ENCODE assay signal across 12 cellular contexts in the genomic region with DNA sequence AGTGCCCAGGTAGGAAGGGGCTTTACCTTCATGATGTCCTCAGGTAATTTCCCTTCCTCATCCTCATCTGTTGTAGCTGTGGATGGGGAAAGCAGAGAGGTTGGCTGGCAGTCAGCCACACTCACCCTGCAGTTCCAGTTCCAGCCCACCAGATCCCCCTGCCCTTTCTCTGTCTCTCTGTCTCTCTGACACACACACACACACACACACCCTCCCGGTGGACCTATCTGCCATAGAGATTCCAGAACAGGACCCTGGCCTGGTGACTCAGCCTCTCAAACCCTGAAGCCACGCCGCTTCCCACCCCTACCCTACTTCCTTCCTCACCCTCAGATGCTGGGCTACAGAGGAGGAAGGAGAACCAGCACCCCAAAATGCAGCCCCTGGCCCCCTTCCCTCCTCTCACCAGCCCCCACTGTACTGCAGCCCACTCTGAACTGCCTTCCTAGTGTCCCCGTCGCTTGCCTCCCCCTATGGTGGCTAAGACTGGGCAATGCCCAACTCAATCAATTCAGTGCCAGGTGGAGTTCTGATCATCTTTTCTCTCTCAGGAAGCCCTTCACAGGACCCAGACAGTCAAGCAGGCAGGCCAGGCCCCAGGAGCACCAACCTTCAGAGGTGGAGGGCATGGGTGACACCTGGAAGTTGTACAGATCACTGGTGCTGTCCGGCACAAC. TPM values are rescaled to one million over a fixed set of nuclear protein-coding genes. Genes with fewer than 3 reads are reported as not detected.
A peak's percentile ranks its signal among the peaks of the same experiment; 100 is the strongest.
DNase-seq lines count a peak whose midpoint lies in the region; ATAC-seq and TF ChIP-seq lines count a peak whose summit lies in the region.
"Had no signal": no experiment of that assay in that cellular context is flagged by ENCODE, and none has a peak within 500 bp of the region (broad histone marks: within the 10 kb centered on the region; RNA-seq: fewer than 3 reads in every experiment).

No MANE protein-coding gene starts in this region.

- peaks cover 70% of the 10 kb centered on the region for H3K36me3 Mint-ChIP-seq in activated naive CD4-positive, alpha-beta T cell treated with anti-CD3 and anti-CD28 coated beads for 36 hours (ENCODE audit: low read depth)
- H3K36me3 Mint-ChIP-seq in activated T-helper 1 cell treated with anti-CD3 and anti-CD28 coated beads, Interleukin-12 subunit alpha, Interleukin-12 subunit beta, Interleukin-2, Interleukin-4 antibody, amounts not matched to agents 30 ng/mL and 10 ng/mL and 1 ng/mL, durations not matched to agents 14 hours and 24 hours and 36 hours (ENCODE audit: low read depth), result peaks cover 67% of the 10 kb centered on the region

- no peaks in the 10 kb centered on the region for H3K27me3 ChIP-seq in testis

- TF ChIP-seq POLR2A in testis (IDR thresholded peaks at IDR 0.05), result no peak

- CTCF ChIA-PET in activated naive CD4-positive, alpha-beta T cell treated with anti-CD3 and anti-CD28 coated beads for 36 hours (lab: Charles Lee), result interaction anchor here (1.3 to 1.7 kb wide), 2 partner anchors 60 to 99 kb away, joined by 3 to 7 read pairs; no protein-coding TSS in a partner anchor

- peak; percentile 49 for DNase-seq in activated naive CD4-positive, alpha-beta T cell treated with anti-CD3 and anti-CD28 coated beads for 36 hours
- no peak for DNase-seq in activated naive CD4-positive, alpha-beta T cell treated with Interleukin-2 at 50 U/mL for 16 hours
- DNase-seq in activated T-helper 1 cell treated with anti-CD3 and anti-CD28 coated beads, Interleukin-12 subunit alpha, Interleukin-12 subunit beta, Interleukin-2, Interleukin-4 antibody, amounts not matched to agents 30 ng/mL and 10 ng/mL and 1 ng/mL, durations not matched to agents 14 hours and 24 hours and 36 hours (ENCODE audit: low spot score), result no peak
- DNase-seq in islet precursor cell (peak; percentile 56), testis (peak; percentile 4)
- DNase-seq in stimulated activated naive CD4-positive, alpha-beta T cell treated with Interleukin-2 at 50 U/mL for 16 hours (lab: John Stamatoyannopoulos, UW), result no peak
- DNase-seq: ACHN, cortex of kidney had no signal

- H3K27me3 Mint-ChIP-seq in activated naive CD4-positive, alpha-beta T cell treated with anti-CD3 and anti-CD28 coated beads for 36 hours (ENCODE audit: low read depth), result no peaks in the 10 kb centered on the region
- H3K27me3 Mint-ChIP-seq in activated T-helper 1 cell treated with anti-CD3 and anti-CD28 coated beads, Interleukin-12 subunit alpha, Interleukin-12 subunit beta, Interleukin-2, Interleukin-4 antibody, amounts not matched to agents 30 ng/mL and 10 ng/mL and 1 ng/mL, durations not matched to agents 14 hours and 24 hours and 36 hours (ENCODE audit: insufficient read depth), result no peaks in the 10 kb centered on the region

- ATAC-seq in GM18867 (IDR thresholded peaks at IDR 0.05; ENCODE audit: unreplicated experiment) (no peak), HG02981 (IDR thresholded peaks at IDR 0.05; ENCODE audit: unreplicated experiment) (no peak)
- ATAC-seq: mucosa of descending colon had no signal

- peaks cover 52% of the 10 kb centered on the region for H3K4me1 Mint-ChIP-seq in activated naive CD4-positive, alpha-beta T cell treated with anti-CD3 and anti-CD28 coated beads for 36 hours (ENCODE audit: low read depth)
- H3K4me1 Mint-ChIP-seq in activated T-helper 1 cell treated with anti-CD3 and anti-CD28 coated beads, Interleukin-12 subunit alpha, Interleukin-12 subunit beta, Interleukin-2, Interleukin-4 antibody, amounts not matched to agents 30 ng/mL and 10 ng/mL and 1 ng/mL, durations not matched to agents 14 hours and 24 hours and 36 hours (ENCODE audit: low read depth), result peaks cover 61% of the 10 kb centered on the region

- no peak overlapping the region for H3K27ac ChIP-seq in testis

- no peaks in the 10 kb centered on the region for H3K36me3 ChIP-seq in testis (ENCODE audit: low read depth, missing control alignments)

- peaks cover 16% of the 10 kb centered on the region for H3K4me1 ChIP-seq in testis

- peak overlapping the region; percentile 91 for H3K4me3 Mint-ChIP-seq in activated naive CD4-positive, alpha-beta T cell treated with anti-CD3 and anti-CD28 coated beads for 36 hours
- H3K4me3 Mint-ChIP-seq in activated T-helper 1 cell treated with anti-CD3 and anti-CD28 coated beads, Interleukin-12 subunit alpha, Interleukin-12 subunit beta, Interleukin-2, Interleukin-4 antibody, amounts not matched to agents 30 ng/mL and 10 ng/mL and 1 ng/mL, durations not matched to agents 14 hours and 24 hours and 36 hours, result peak overlapping the region; percentile 99

- intact Hi-C loops in activated naive CD4-positive, alpha-beta T cell treated with anti-CD3 and anti-CD28 coated beads for 36 hours (cut with micrococcal nuclease), result loop anchor here (5.0 kb wide), 1 partner anchor 463 kb away; no protein-coding TSS in a partner anchor
- intact Hi-C loops in activated T-helper 1 cell treated with anti-CD3 and anti-CD28 coated beads, Interleukin-12 subunit alpha, Interleukin-12 subunit beta, Interleukin-2, Interleukin-4 antibody, amounts not matched to agents 30 ng/mL and 10 ng/mL and 1 ng/mL, durations not matched to agents 14 hours and 24 hours and 36 hours (cut with micrococcal nuclease), result no loop called here
- intact Hi-C loops in testis (cut with DNase I; ENCODE audit: low total_unique reads), result no loop called here

- H3K27ac Mint-ChIP-seq in activated naive CD4-positive, alpha-beta T cell treated with anti-CD3 and anti-CD28 coated beads for 36 hours, result peak overlapping the region; percentile 97
- peak overlapping the region; percentile 88 for H3K27ac Mint-ChIP-seq in activated T-helper 1 cell treated with anti-CD3 and anti-CD28 coated beads, Interleukin-12 subunit alpha, Interleukin-12 subunit beta, Interleukin-2, Interleukin-4 antibody, amounts not matched to agents 30 ng/mL and 10 ng/mL and 1 ng/mL, durations not matched to agents 14 hours and 24 hours and 36 hours

- no peaks in the 10 kb centered on the region for H3K9me3 ChIP-seq in testis
- H3K9me3 ChIP-seq: mucosa of descending colon had no signal

- no peak overlapping the region for H3K4me3 ChIP-seq in testis
- H3K4me3 ChIP-seq: mucosa of descending colon had no signal

- H3K9me3 Mint-ChIP-seq in activated naive CD4-positive, alpha-beta T cell treated with anti-CD3 and anti-CD28 coated beads for 36 hours, result no peaks in the 10 kb centered on the region
- no peaks in the 10 kb centered on the region for H3K9me3 Mint-ChIP-seq in activated T-helper 1 cell treated with anti-CD3 and anti-CD28 coated beads, Interleukin-12 subunit alpha, Interleukin-12 subunit beta, Interleukin-2, Interleukin-4 antibody, amounts not matched to agents 30 ng/mL and 10 ng/mL and 1 ng/mL, durations not matched to agents 14 hours and 24 hours and 36 hours

- TF ChIP-seq CTCF in testis (IDR thresholded peaks at IDR 0.05), result no peak

- 73 to 92% methylated on average over 5 to 6 of the region's 6 CpGs for WGBS in testis, 2 donors

RNA-seq across cellular contexts. Expression of gene IRF1, which starts 4.8 kb away (rescaled TPM):
- 10 to 100 TPM; 84.3 to 88.4 TPM for total RNA-seq in activated naive CD4-positive, alpha-beta T cell treated with anti-CD3 and anti-CD28 coated beads for 36 hours
- total RNA-seq in activated T-helper 1 cell treated with anti-CD3 and anti-CD28 coated beads, Interleukin-12 subunit alpha, Interleukin-12 subunit beta, Interleukin-2, Interleukin-4 antibody, amounts not matched to agents 30 ng/mL and 10 ng/mL and 1 ng/mL, durations not matched to agents 14 hours and 24 hours and 36 hours, result 190 and 198 TPM in 2 replicates
- 10 to 100 TPM; 20.2 to 22.5 TPM for total RNA-seq in testis
- polyA plus RNA-seq in testis (ENCODE audit: insufficient read depth, low read depth, low replicate concordance), result 31.7 TPM

RNA-seq across cellular contexts. Expression of gene IL5, which starts 57.5 kb away (rescaled TPM):
- not detected for total RNA-seq in activated naive CD4-positive, alpha-beta T cell treated with anti-CD3 and anti-CD28 coated beads for 36 hours
- total RNA-seq in activated T-helper 1 cell treated with anti-CD3 and anti-CD28 coated beads, Interleukin-12 subunit alpha, Interleukin-12 subunit beta, Interleukin-2, Interleukin-4 antibody, amounts not matched to agents 30 ng/mL and 10 ng/mL and 1 ng/mL, durations not matched to agents 14 hours and 24 hours and 36 hours, result 1.5 and 2.2 TPM in 2 replicates
- 10 to 100 TPM in 1 of 2 donors, 1 to 10 TPM in 1; 2.2 to 12.4 TPM for total RNA-seq in testis
- polyA plus RNA-seq in testis (ENCODE audit: insufficient read depth, low read depth, low replicate concordance), result 5.4 TPM
- total RNA-seq: glomerular endothelial cell, mucosa of descending colon had no signal

Comparison
In these comparisons a context has a peak if more than half of its experiments do, and no peak if none do; other contexts are left out.
1. DNase-seq: peak in activated naive CD4-positive, alpha-beta T cell treated with anti-CD3 and anti-CD28 coated beads for 36 hours (single experiment), islet precursor cell (single experiment) and testis (single experiment); none in activated naive CD4-positive, alpha-beta T cell treated with Interleukin-2 at 50 U/mL for 16 hours (single experiment), activated T-helper 1 cell treated with anti-CD3 and anti-CD28 coated beads, Interleukin-12 subunit alpha, Interleukin-12 subunit beta, Interleukin-2, Interleukin-4 antibody, amounts not matched to agents 30 ng/mL and 10 ng/mL and 1 ng/mL, durations not matched to agents 14 hours and 24 hours and 36 hours (single experiment) and stimulated activated naive CD4-positive, alpha-beta T cell treated with Interleukin-2 at 50 U/mL for 16 hours (single experiment).